Comparison of ENCODE assay signal across 1 cellular context in genomic region chr1:184388671-184389292, GRCh38.
TF ChIP-seq lines count a peak whose summit lies in the region.

No MANE protein-coding gene starts in this region.

TF ChIP-seq in WTC11, 78 proteins besides CTCF, POLR2A, EP300 and RAD21 (continued from another document):
- TF ChIP-seq ZSCAN18 (CRISPR knock-in tag; IDR thresholded peaks at IDR 0.05) (no peak), GRHL2 (CRISPR knock-in tag; IDR thresholded peaks at IDR 0.05; ENCODE audit: insufficient replicate concordance, severe bottlenecking) (no peak), TCF7 (CRISPR knock-in tag; IDR thresholded peaks at IDR 0.05; ENCODE audit: low read depth) (no peak), GTF2I (CRISPR knock-in tag; conservative IDR thresholded peaks at IDR 0.05) (no peak), JUN (CRISPR knock-in tag; IDR thresholded peaks at IDR 0.05) (no peak), CREB1 (CRISPR knock-in tag; IDR thresholded peaks at IDR 0.05) (no peak)
- TF ChIP-seq, protein P1, sequence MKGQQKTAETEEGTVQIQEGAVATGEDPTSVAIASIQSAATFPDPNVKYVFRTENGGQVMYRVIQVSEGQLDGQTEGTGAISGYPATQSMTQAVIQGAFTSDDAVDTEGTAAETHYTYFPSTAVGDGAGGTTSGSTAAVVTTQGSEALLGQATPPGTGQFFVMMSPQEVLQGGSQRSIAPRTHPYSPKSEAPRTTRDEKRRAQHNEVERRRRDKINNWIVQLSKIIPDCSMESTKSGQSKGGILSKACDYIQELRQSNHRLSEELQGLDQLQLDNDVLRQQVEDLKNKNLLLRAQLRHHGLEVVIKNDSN (CRISPR knock-in tag; IDR thresholded peaks at IDR 0.05) = no peak
